12 cellular contexts compared by ENCODE assay signal in genomic region chr1:150543500-150544143, GRCh38. TPM values are rescaled to one million over a fixed set of nuclear protein-coding genes. Genes with fewer than 3 reads are reported as not detected.
DNase-seq lines count a peak whose midpoint lies in the region; ATAC-seq and TF ChIP-seq lines count a peak whose summit lies in the region.
"Had no signal": no experiment of that assay in that cellular context is flagged by ENCODE, and none has a peak within 500 bp of the region (broad histone marks: within the 10 kb centered on the region; RNA-seq: fewer than 3 reads in every experiment).

No MANE protein-coding gene starts in this region.

- peaks cover 4% of the 10 kb centered on the region for H3K4me1 Mint-ChIP-seq in activated CD4-positive, alpha-beta memory T cell treated with anti-CD3 and anti-CD28 coated beads, Interleukin-2, amount 10 ng/mL, durations not matched to agents 7 days and 5 days
- H3K4me1 Mint-ChIP-seq in T-cell = peaks cover 3 to 4% (median 4%) of the 10 kb centered on the region in 3 donors

- intact Hi-C loops in mucosa of descending colon (cut with DNase I, micrococcal nuclease) = no loop called here

- H3K4me3 ChIP-seq in cardiac fibroblast (replicated peaks in 1 of 2; ENCODE audit: low read depth in 2 of 2, low read length in 2 of 2) = no peak overlapping the region
- no peak overlapping the region for H3K4me3 ChIP-seq in mucosa of descending colon
- H3K4me3 ChIP-seq: thyroid gland had no signal

- no peaks in the 10 kb centered on the region for H3K36me3 ChIP-seq in mucosa of descending colon (ENCODE audit: low read depth)
- H3K36me3 ChIP-seq: thyroid gland had no signal

- POLR2A ChIA-PET in activated CD4-positive, alpha-beta memory T cell treated with anti-CD3 and anti-CD28 coated beads, Interleukin-2, amount 10 ng/mL, durations not matched to agents 7 days and 5 days (lab: Charles Lee) = interaction anchor here (0.6 to 0.7 kb wide), 2 partner anchors 8 to 188 kb away, joined by 3 read pairs; no protein-coding TSS in a partner anchor
- POLR2A ChIA-PET in T-cell (lab: Charles Lee) = interaction anchor here in 1 of 2 donors (0.6 kb wide), 1 partner anchor 151 kb away, joined by 14 read pairs; no protein-coding TSS in a partner anchor

- H3K9me3 ChIP-seq in mucosa of descending colon = no peaks in the 10 kb centered on the region
- H3K9me3 ChIP-seq: thyroid gland had no signal

- peaks cover 24% of the 10 kb centered on the region for H3K27me3 Mint-ChIP-seq in activated CD4-positive, alpha-beta memory T cell treated with anti-CD3 and anti-CD28 coated beads, Interleukin-2, amount 10 ng/mL, durations not matched to agents 7 days and 5 days
- H3K27me3 Mint-ChIP-seq in T-cell = peaks cover 11 to 33% of the 10 kb centered on the region in 2 donors

- ATAC-seq in mucosa of descending colon = peak; percentile 48
- no peak for ATAC-seq in T-cell (replicated peaks in 1 of 4)

- peak; percentile 81 for DNase-seq in COR-L47 (lab: John Stamatoyannopoulos, UW)
- peak; percentile 96 to 99 for DNase-seq in NCI-H2081 (lab: John Stamatoyannopoulos, UW)
- peak; percentile 65 to 70 for DNase-seq in cardiac fibroblast (ENCODE audit: low read depth in 2 of 2)
- no peak for DNase-seq in mucosa of descending colon
- no peak for DNase-seq in GM19238 (ENCODE audit: insufficient read length, low spot score)
- no peak for DNase-seq in activated CD4-positive, alpha-beta memory T cell treated with anti-CD3 and anti-CD28 coated beads, Interleukin-2, amount 10 ng/mL, durations not matched to agents 7 days and 5 days
- no peak for DNase-seq in retina
- no peak for DNase-seq in T-cell
- DNase-seq: activated gamma-delta T cell treated with Interleukin-2 at 50 U/mL for 16 hours, thyroid gland had no signal

- H3K27ac Mint-ChIP-seq in activated CD4-positive, alpha-beta memory T cell treated with anti-CD3 and anti-CD28 coated beads, Interleukin-2, amount 10 ng/mL, durations not matched to agents 7 days and 5 days = no peak overlapping the region
- no peak overlapping the region for H3K27ac Mint-ChIP-seq in T-cell
- H3K27ac Mint-ChIP-seq: B cell; dendritic cell treated with granulocyte-macrophage colony-stimulating factor and Interleukin-4, amounts not matched to agents 40 ng/mL and 50 ng/mL, for 4 days had no signal

- TF ChIP-seq CTCF in cardiac fibroblast (IDR thresholded peaks at IDR 0.05; ENCODE audit: low read depth, low read length) (no peak), mucosa of descending colon (IDR thresholded peaks at IDR 0.05) (no peak)

- no peaks in the 10 kb centered on the region for H3K36me3 Mint-ChIP-seq in activated CD4-positive, alpha-beta memory T cell treated with anti-CD3 and anti-CD28 coated beads, Interleukin-2, amount 10 ng/mL, durations not matched to agents 7 days and 5 days (ENCODE audit: low read depth)
- no peaks in the 10 kb centered on the region for H3K36me3 Mint-ChIP-seq in T-cell

- no peaks in the 10 kb centered on the region for H3K9me3 Mint-ChIP-seq in activated CD4-positive, alpha-beta memory T cell treated with anti-CD3 and anti-CD28 coated beads, Interleukin-2, amount 10 ng/mL, durations not matched to agents 7 days and 5 days
- H3K9me3 Mint-ChIP-seq in T-cell = no peaks in the 10 kb centered on the region
- H3K9me3 Mint-ChIP-seq: dendritic cell treated with granulocyte-macrophage colony-stimulating factor and Interleukin-4, amounts not matched to agents 40 ng/mL and 50 ng/mL, for 4 days had no signal

- CTCF ChIA-PET in activated CD4-positive, alpha-beta memory T cell treated with anti-CD3 and anti-CD28 coated beads, Interleukin-2, amount 10 ng/mL, durations not matched to agents 7 days and 5 days (lab: Charles Lee) = interaction anchor here (1.2 kb wide), 1 partner anchor 11 kb away, joined by 5 read pairs; no protein-coding TSS in a partner anchor
- CTCF ChIA-PET in T-cell (lab: Charles Lee) = interaction anchor here in 1 of 2 donors (0.6 kb wide), 2 partner anchors 132 to 173 kb away, joined by 3 to 5 read pairs; no protein-coding TSS in a partner anchor

- H3K4me1 ChIP-seq in mucosa of descending colon (ENCODE audit: low read depth) = peaks cover 4% of the 10 kb centered on the region

- H3K4me3 Mint-ChIP-seq in activated CD4-positive, alpha-beta memory T cell treated with anti-CD3 and anti-CD28 coated beads, Interleukin-2, amount 10 ng/mL, durations not matched to agents 7 days and 5 days = no peak overlapping the region
- H3K4me3 Mint-ChIP-seq in T-cell = no peak overlapping the region
- H3K4me3 Mint-ChIP-seq: B cell; dendritic cell treated with granulocyte-macrophage colony-stimulating factor and Interleukin-4, amounts not matched to agents 40 ng/mL and 50 ng/mL, for 4 days had no signal

RNA-seq across cellular contexts. Expression of gene ADAMTSL4, which starts 5.6 kb away (rescaled TPM):
- total RNA-seq in mucosa of descending colon (10 to 100 TPM in 2 of 3 donors, 1 to 10 TPM in 1; 3.4 to 37.1 (median 10.2) TPM), T-cell (under 1 TPM; 0.26 to 0.66 (median 0.49) TPM)
- 1 to 10 TPM; 1.4 to 1.6 TPM for total RNA-seq in activated CD4-positive, alpha-beta memory T cell treated with anti-CD3 and anti-CD28 coated beads, Interleukin-2, amount 10 ng/mL, durations not matched to agents 7 days and 5 days
- total RNA-seq: B cell had no signal

RNA-seq across cellular contexts. Expression of gene FALEC, which starts 28.1 kb away (rescaled TPM):
- not detected for total RNA-seq in mucosa of descending colon
- total RNA-seq in activated CD4-positive, alpha-beta memory T cell treated with anti-CD3 and anti-CD28 coated beads, Interleukin-2, amount 10 ng/mL, durations not matched to agents 7 days and 5 days = not detected
- under 1 TPM in 3 of 5 donors, not detected in 2; 0.49 to 0.85 (median 0.73) TPM for total RNA-seq in T-cell
- total RNA-seq: thyroid gland had no signal

RNA-seq across cellular contexts. Expression of gene ECM1, which starts 35.7 kb away (rescaled TPM):
- 10 to 100 TPM in 1 of 3 donors, 1 to 10 TPM in 2; 3.4 to 11.0 (median 8.8) TPM for total RNA-seq in mucosa of descending colon
- total RNA-seq in activated CD4-positive, alpha-beta memory T cell treated with anti-CD3 and anti-CD28 coated beads, Interleukin-2, amount 10 ng/mL, durations not matched to agents 7 days and 5 days = 1 to 10 TPM; 2.4 to 3.8 TPM
- total RNA-seq in T-cell = 1 to 10 TPM in 3 of 5 donors, under 1 TPM in 2; 0.25 to 2.9 (median 1.2) TPM

RNA-seq across cellular contexts. Expression of gene MCL1, which starts 35.8 kb away (rescaled TPM):
- total RNA-seq in mucosa of descending colon (100 to 1,000 TPM; 221 to 258 (median 236) TPM), T-cell (100 to 1,000 TPM; 478 to 731 (median 517) TPM)
- total RNA-seq in activated CD4-positive, alpha-beta memory T cell treated with anti-CD3 and anti-CD28 coated beads, Interleukin-2, amount 10 ng/mL, durations not matched to agents 7 days and 5 days = 100 to 1,000 TPM; 470 to 472 TPM

RNA-seq across cellular contexts. Expression of gene TARS2, which starts 56.4 kb away (rescaled TPM):
- total RNA-seq in mucosa of descending colon (10 to 100 TPM; 15.9 to 20.2 (median 20.0) TPM), T-cell (10 to 100 TPM; 24.1 to 35.9 (median 30.2) TPM)
- total RNA-seq in activated CD4-positive, alpha-beta memory T cell treated with anti-CD3 and anti-CD28 coated beads, Interleukin-2, amount 10 ng/mL, durations not matched to agents 7 days and 5 days = 10 to 100 TPM; 37.2 to 38.8 TPM

Comparison
In these comparisons a context has a peak if more than half of its experiments do, and no peak if none do; other contexts are left out.
1. DNase-seq: peak in COR-L47 (single experiment), NCI-H2081 (2 of 2) and cardiac fibroblast (2 of 2); none in mucosa of descending colon (0 of 3), GM19238 (single experiment), activated CD4-positive, alpha-beta memory T cell treated with anti-CD3 and anti-CD28 coated beads, Interleukin-2, amount 10 ng/mL, durations not matched to agents 7 days and 5 days (single experiment), retina (single experiment) and T-cell (0 of 34).